Comparison of ENCODE assay signal across 8 cellular contexts in the genomic region with DNA sequence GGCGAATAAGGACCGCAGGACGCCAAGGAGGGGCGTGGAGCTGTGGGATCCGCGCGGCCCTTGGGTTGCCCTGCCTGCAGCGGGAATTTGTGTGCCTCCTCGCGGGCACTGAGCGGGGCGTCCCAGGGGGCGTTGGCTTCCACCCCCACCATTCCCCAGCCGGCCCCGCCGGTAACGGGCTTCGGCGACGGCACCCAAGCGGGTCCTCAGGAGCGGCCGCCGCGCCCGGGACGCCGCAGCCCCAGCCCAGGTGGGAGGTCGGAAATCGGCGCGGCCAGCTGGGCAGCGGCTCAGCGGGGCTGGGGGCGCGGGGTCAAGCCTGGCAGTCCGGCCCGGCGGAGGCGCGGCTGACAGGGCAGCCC. TPM values are rescaled to one million over a fixed set of nuclear protein-coding genes. Genes with fewer than 3 reads are reported as not detected.
DNase-seq lines count a peak whose midpoint lies in the region; ATAC-seq and TF ChIP-seq lines count a peak whose summit lies in the region.

No MANE protein-coding gene starts in this region.

- H3K4me1 Mint-ChIP-seq in T-helper 17 cell: peaks cover 16% of the 10 kb centered on the region

- peaks cover 37% of the 10 kb centered on the region for H3K27me3 Mint-ChIP-seq in T-helper 17 cell

- DNase-seq in GM03348 (ENCODE audit: low spot score): peak; percentile 68
- DNase-seq in T-helper 17 cell: peak in 2 of 3 donors; percentile 27 to 31
- DNase-seq in choroid plexus epithelial cell (ENCODE audit: low read depth): no peak
- DNase-seq in left lung: peak; percentile 43 to 86
- peak; percentile 6 to 11 for DNase-seq in stimulated activated CD8-positive, alpha-beta memory T cell treated with anti-CD3 and anti-CD28 coated beads, Interleukin-2, amount 100 ng/mL, for 48 hours (ENCODE audit: low read depth in 2 of 2)
- DNase-seq in NCI-H2196 (lab: John Stamatoyannopoulos, UW; ENCODE audit: unreplicated experiment): no peak
- no peak for DNase-seq in DMS79 (lab: John Stamatoyannopoulos, UW)

- no peak overlapping the region for H3K27ac Mint-ChIP-seq in T-helper 17 cell

- peak overlapping the region; percentile 87 for H3K4me3 Mint-ChIP-seq in T-helper 17 cell

- H3K36me3 ChIP-seq in left lung: no peaks in the 10 kb centered on the region

- peaks cover 7% of the 10 kb centered on the region for H3K36me3 Mint-ChIP-seq in T-helper 17 cell (ENCODE audit: low read depth)

- peaks cover 0 to 10% of the 10 kb centered on the region in 2 donors for H3K27me3 ChIP-seq in left lung

- H3K9me3 ChIP-seq in T-helper 17 cell (ENCODE audit: control insufficient read depth, low read length, poor library complexity, severe bottlenecking): no peaks in the 10 kb centered on the region
- H3K9me3 ChIP-seq in left lung: no peaks in the 10 kb centered on the region

- peak overlapping the region in 1 of 2 donors; percentile 61 for H3K27ac ChIP-seq in left lung

- H3K4me3 ChIP-seq in choroid plexus epithelial cell (ENCODE audit: low read depth, low read length): peak overlapping the region; percentile 79
- peak overlapping the region; percentile 70 to 92 for H3K4me3 ChIP-seq in left lung

- H3K4me1 ChIP-seq in left lung: peaks cover 6 to 37% of the 10 kb centered on the region in 2 donors

- intact Hi-C loops in left lung (cut with DNase I): no loop called here

- TF ChIP-seq CTCF in choroid plexus epithelial cell (conservative IDR thresholded peaks at IDR 0.05; ENCODE audit: low read depth, low read length) (no peak), left lung (IDR thresholded peaks at IDR 0.05) (no peak)

- ATAC-seq in HG02970 (IDR thresholded peaks at IDR 0.05; ENCODE audit: low FRiP score, unreplicated experiment) (peak; percentile 35), T-helper 17 cell (peak; percentile 32), left lung (peak; percentile 45)

RNA-seq across cellular contexts. Expression of a gene that starts 0.3 kb away (rescaled TPM):
- total RNA-seq in T-helper 17 cell: 1 to 10 TPM in 1 of 2 donors, under 1 TPM in 1; 0.16 to 1.0 TPM
- total RNA-seq in left lung: 1 to 10 TPM; 5.7 to 8.3 TPM

Comparison
In these comparisons a context has a peak if more than half of its experiments do, and no peak if none do; other contexts are left out.
1. DNase-seq: peak in GM03348 (single experiment), T-helper 17 cell (2 of 3), left lung (2 of 2) and stimulated activated CD8-positive, alpha-beta memory T cell treated with anti-CD3 and anti-CD28 coated beads, Interleukin-2, amount 100 ng/mL, for 48 hours (2 of 2); none in choroid plexus epithelial cell (single experiment), NCI-H2196 (single experiment) and DMS79 (single experiment).
2. Peak in every context shown above with its lines, with median percentiles within 50 percentile points of each other: ATAC-seq.